9 cellular contexts compared by ENCODE assay signal in the genomic region with DNA sequence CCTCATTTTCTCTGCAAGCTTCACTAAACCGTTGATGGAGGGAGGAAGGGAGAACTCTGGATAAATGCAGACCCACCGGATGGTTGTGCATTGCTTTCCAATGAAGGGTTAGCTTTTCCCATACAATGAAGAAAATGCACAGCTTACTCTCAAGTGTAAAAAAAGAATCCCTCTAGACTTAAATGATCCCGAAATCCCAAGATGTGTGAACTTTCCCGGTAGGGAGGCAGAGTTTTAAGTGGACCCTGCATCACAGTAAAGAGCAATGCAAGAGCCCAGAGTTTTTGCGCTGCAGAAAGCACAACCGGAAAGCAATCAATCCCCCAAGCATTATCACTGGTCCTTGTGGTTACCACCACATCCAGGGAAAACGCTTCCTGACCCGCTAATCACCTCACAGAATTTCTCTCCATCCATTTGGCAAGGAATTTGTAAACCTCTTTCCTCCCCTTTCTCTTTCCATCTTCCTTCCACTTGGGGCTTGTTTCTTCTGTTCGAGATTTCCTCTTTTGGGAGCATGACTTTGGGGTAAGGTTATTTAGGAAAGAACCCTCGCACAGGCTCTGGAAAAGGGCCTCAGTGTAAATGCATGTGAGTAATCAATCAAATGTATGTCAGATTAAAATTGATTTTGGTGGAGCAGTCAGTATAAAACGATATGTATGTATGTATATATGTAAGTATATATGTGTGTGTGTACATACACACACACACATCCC. TPM values are rescaled to one million over a fixed set of nuclear protein-coding genes. Genes with fewer than 3 reads are reported as not detected.
DNase-seq lines count a peak whose midpoint lies in the region; ATAC-seq and TF ChIP-seq lines count a peak whose summit lies in the region.
"Had no signal": no experiment of that assay in that cellular context is flagged by ENCODE, and none has a peak within 500 bp of the region (broad histone marks: within the 10 kb centered on the region; RNA-seq: fewer than 3 reads in every experiment).

No MANE protein-coding gene starts in this region.

- peak overlapping the region; percentile 80 for H3K23ac ChIP-seq in IMR-90 (ENCODE audit: low read depth, low read length)

- no peak overlapping the region for H3K9ac ChIP-seq in IMR-90 (ENCODE audit: low read depth, low read length)

- POLR2A ChIA-PET in IMR-90 (lab: Charles Lee; ENCODE audit: unreplicated experiment) = no interaction called here
- POLR2A ChIA-PET in naive thymus-derived CD4-positive, alpha-beta T cell (lab: Charles Lee) = interaction anchor here (0.6 to 3.5 kb wide), 11 partner anchors 12 to 490 kb away, joined by 3 to 10 read pairs (median 4); no protein-coding TSS in a partner anchor

- no peak overlapping the region for H2BK15ac ChIP-seq in IMR-90 (ENCODE audit: low read depth, low read length)

- no peaks in the 10 kb centered on the region for H3K79me1 ChIP-seq in IMR-90 (ENCODE audit: low read depth in 1 of 2, low read length in 2 of 2)

- in situ Hi-C loops in IMR-90 (cut with MboI; ENCODE audit: low sequenced_read_pairs) = loop anchor here (10.0 kb wide), 1 partner anchor 249 kb away; no protein-coding TSS in a partner anchor

- DNase-seq in IMR-90 (no peak), coronary artery (ENCODE audit: low spot score) (no peak), HuH-7 (ENCODE audit: low spot score) (no peak), DMS 273 (lab: John Stamatoyannopoulos, UW; ENCODE audit: unreplicated experiment) (no peak)
- no peak for DNase-seq in naive thymus-derived CD4-positive, alpha-beta T cell
- DNase-seq in stimulated activated CD4-positive, alpha-beta T cell treated with anti-CD3 and anti-CD28 coated beads, Interleukin-12 subunit alpha, Interleukin-12 subunit beta, amount 100 ng/mL, for 4 hours = no peak
- DNase-seq: NCI-H187 treated with DMSO at 0.1 percent for 48 hours had no signal

- no peak overlapping the region for H2BK120ac ChIP-seq in IMR-90 (ENCODE audit: low read depth, low read length)

- TF ChIP-seq CTCF in IMR-90 (conservative IDR thresholded peaks at IDR 0.05; ENCODE audit: low read depth, low read length) = no peak
- TF ChIP-seq CTCF in coronary artery (IDR thresholded peaks at IDR 0.05) = no peak

- H3K27me3 ChIP-seq in ACC112 (ENCODE audit: insufficient read depth, low read length) (peaks cover 6% of the 10 kb centered on the region), IMR-90 (ENCODE audit: control insufficient read depth, insufficient read depth, low read length) (peaks cover 21% of the 10 kb centered on the region)
- peaks cover 0 to 6% of the 10 kb centered on the region in 2 donors for H3K27me3 ChIP-seq in naive thymus-derived CD4-positive, alpha-beta T cell (ENCODE audit: control insufficient read depth in 2 of 2, insufficient read depth in 2 of 2, low read length in 2 of 2)

- H3K4me1 ChIP-seq in ACC112 (ENCODE audit: control insufficient read depth, insufficient read depth, low read length, unreplicated experiment) = peaks cover 5% of the 10 kb centered on the region
- no peaks in the 10 kb centered on the region for H3K4me1 ChIP-seq in IMR-90 (ENCODE audit: control insufficient read depth, insufficient read depth, low read length)
- H3K4me1 ChIP-seq in naive thymus-derived CD4-positive, alpha-beta T cell (ENCODE audit: control insufficient read depth in 2 of 2, insufficient read depth in 2 of 2, low read length in 2 of 2) = peaks cover 10 to 43% of the 10 kb centered on the region in 2 donors

- ATAC-seq in IMR-90 (ENCODE audit: low read depth) (no peak), GM18505 (IDR thresholded peaks at IDR 0.05; ENCODE audit: unreplicated experiment) (no peak)
- no peak for ATAC-seq in naive thymus-derived CD4-positive, alpha-beta T cell

- H2AK9ac ChIP-seq in IMR-90 (replicated peaks; ENCODE audit: low read depth, low read length, poor library complexity) = no peak overlapping the region

- H3K36me3 ChIP-seq in ACC112 (ENCODE audit: insufficient read depth, low read length) = no peaks in the 10 kb centered on the region
- H3K36me3 ChIP-seq in IMR-90 (ENCODE audit: control insufficient read depth, insufficient read depth, low read length) = no peaks in the 10 kb centered on the region
- H3K36me3 ChIP-seq in naive thymus-derived CD4-positive, alpha-beta T cell (ENCODE audit: control insufficient read depth in 2 of 3, insufficient read depth in 3 of 3, low read length in 3 of 3) = peaks cover 0 to 4% (median 0%) of the 10 kb centered on the region in 3 experiments

- no peak for TF ChIP-seq RAD21 in IMR-90 (IDR thresholded peaks at IDR 0.05; ENCODE audit: low read length)

- H3K27ac Mint-ChIP-seq in naive thymus-derived CD4-positive, alpha-beta T cell = peak overlapping the region in 8 of 9 donors; percentile 79 to 92 (median 89)

- CTCF ChIA-PET in IMR-90 (lab: Yijun Ruan, JAX) = interaction anchor here (0.5 kb wide), 1 partner anchor 46 kb away, joined by 3 read pairs; no protein-coding TSS in a partner anchor
- CTCF ChIA-PET in naive thymus-derived CD4-positive, alpha-beta T cell (lab: Charles Lee) = interaction anchor here (0.6 to 2.9 kb wide), 2 partner anchors 180 to 285 kb away, joined by 4 to 14 read pairs; no protein-coding TSS in a partner anchor

- no peaks in the 10 kb centered on the region for H3K9me1 ChIP-seq in IMR-90 (ENCODE audit: insufficient read depth, low read length)

- no peak overlapping the region for H2BK5ac ChIP-seq in IMR-90 (ENCODE audit: low read depth, low read length, poor library complexity, severe bottlenecking)

- H4K20me1 ChIP-seq in IMR-90 (ENCODE audit: insufficient read depth, low read length) = no peaks in the 10 kb centered on the region

- no peak overlapping the region for H3K14ac ChIP-seq in IMR-90 (replicated peaks; ENCODE audit: low read depth, low read length)

- H2BK20ac ChIP-seq in IMR-90 (ENCODE audit: low read depth, low read length) = no peak overlapping the region

- H3K27ac ChIP-seq in ACC112 (ENCODE audit: low read depth, low read length) (no peak overlapping the region), IMR-90 (ENCODE audit: insufficient read depth, low read length) (no peak overlapping the region), coronary artery (peak overlapping the region; percentile 86 to 88)
- H3K27ac ChIP-seq in naive thymus-derived CD4-positive, alpha-beta T cell (ENCODE audit: low read depth, low read length) = peak overlapping the region; percentile 89

- H4K91ac ChIP-seq in IMR-90 (ENCODE audit: insufficient read depth, low read depth, low read length) = no peak overlapping the region

- no peaks in the 10 kb centered on the region for H3K79me2 ChIP-seq in ACC112 (ENCODE audit: control insufficient read depth, insufficient read depth, low read length, unreplicated experiment)

- no peak overlapping the region for H3K4ac ChIP-seq in IMR-90 (ENCODE audit: low read depth, low read length)

- BruUV-seq in IMR-90 (replicated peaks; lab: Mats Ljungman, UMichigan) = no TSS peak

- peaks cover 36 to 70% (median 63%) of the 10 kb centered on the region in 7 donors for H3K4me1 Mint-ChIP-seq in naive thymus-derived CD4-positive, alpha-beta T cell

- WGBS in IMR-90 (ENCODE audit: extremely low coverage in 2 of 2, insufficient read length in 1 of 2), 2 experiments = no CpG with 5 or more reads among the region's 11 CpGs

- H3K56ac ChIP-seq in IMR-90 (ENCODE audit: extremely low read depth, insufficient read depth, low read length) = no peak overlapping the region

- H3K9me3 ChIP-seq in IMR-90 (ENCODE audit: control insufficient read depth, insufficient read depth, low read length) = no peaks in the 10 kb centered on the region
- no peaks in the 10 kb centered on the region for H3K9me3 ChIP-seq in naive thymus-derived CD4-positive, alpha-beta T cell (ENCODE audit: control insufficient read depth in 2 of 3, low read length in 3 of 3)

- peak overlapping the region; percentile 87 for H3K4me2 ChIP-seq in IMR-90 (ENCODE audit: low read depth, low read length)

- H3K18ac ChIP-seq in IMR-90 (ENCODE audit: low read depth, low read length) = no peak overlapping the region

- H3K27me3 Mint-ChIP-seq in naive thymus-derived CD4-positive, alpha-beta T cell = peaks cover 0 to 40% (median 0%) of the 10 kb centered on the region in 5 donors

- H4K5ac ChIP-seq in IMR-90 (ENCODE audit: low read depth, low read length) = no peak overlapping the region

- H3K4me3 Mint-ChIP-seq in naive thymus-derived CD4-positive, alpha-beta T cell = peak overlapping the region; percentile 74 to 94 (median 92)

- H2AFZ ChIP-seq in ACC112 (ENCODE audit: low read length, unreplicated experiment) (no peak overlapping the region), IMR-90 (replicated peaks; ENCODE audit: low read length, poor library complexity) (peak overlapping the region; percentile 93)

- H3K9me3 Mint-ChIP-seq in naive thymus-derived CD4-positive, alpha-beta T cell = peaks cover 0 to 3% (median 0%) of the 10 kb centered on the region in 11 donors

- intact Hi-C loops in IMR-90 (cut with micrococcal nuclease) = loop anchor here (2.0 kb wide), 1 partner anchor 181 kb away; no protein-coding TSS in a partner anchor
- intact Hi-C loops in naive thymus-derived CD4-positive, alpha-beta T cell (cut with micrococcal nuclease) = loop anchor here (1.0 to 10.0 kb wide), 4 partner anchors 9 to 1171 kb away; a partner anchor contains a TSS

- H3K36me3 Mint-ChIP-seq in naive thymus-derived CD4-positive, alpha-beta T cell = no peaks in the 10 kb centered on the region

- no peak overlapping the region for H2AK5ac ChIP-seq in IMR-90 (ENCODE audit: low read depth, low read length)

- dilution Hi-C loops in IMR-90 (cut with HindIII; ENCODE audit: low sequenced_read_pairs, unreplicated experiment) = no loop called here

- no peak overlapping the region for H4K8ac ChIP-seq in IMR-90 (ENCODE audit: low read depth in 2 of 2, low read length in 2 of 2)

- no peak for TF ChIP-seq POLR2A in IMR-90 (IDR thresholded peaks at IDR 0.05; ENCODE audit: low read depth, low read length)
- TF ChIP-seq POLR2A in GM18505 (IDR thresholded peaks at IDR 0.05; ENCODE audit: borderline replicate concordance, extremely low read depth, insufficient read depth, insufficient read length) = no peak

- peak overlapping the region; percentile 78 for H3K4me3 ChIP-seq in ACC112 (ENCODE audit: low read depth, low read length)
- H3K4me3 ChIP-seq in IMR-90 (ENCODE audit: insufficient read depth, low read depth, low read length) = peak overlapping the region; percentile 62
- peak overlapping the region; percentile 96 for H3K4me3 ChIP-seq in coronary artery
- peak overlapping the region; percentile 67 for H3K4me3 ChIP-seq in naive thymus-derived CD4-positive, alpha-beta T cell (ENCODE audit: low read length)

RNA-seq across cellular contexts. Expression of a gene that starts 1.4 kb away (rescaled TPM):
- total RNA-seq in IMR-90 (2012; rRNA removed) = 0.18 and 0.56 TPM in 2 replicates
- polyA plus RNA-seq in IMR-90 (2012; rRNA removed) = 0.13 and 0.14 TPM in 2 replicates
- polyA plus RNA-seq in IMR-90 (2012; cell fraction: cytosol; rRNA removed) = 0.02 TPM in 2 replicates
- polyA plus RNA-seq in IMR-90 (2012; cell fraction: nucleus; rRNA removed; ENCODE audit: low replicate concordance) = 0.02 and 0.10 TPM in 2 replicates
- total RNA-seq in naive thymus-derived CD4-positive, alpha-beta T cell = 10 to 100 TPM in 4 of 5 experiments, 1 to 10 TPM in 1; 1.8 to 33.7 (median 28.5) TPM
- polyA plus RNA-seq in naive thymus-derived CD4-positive, alpha-beta T cell = 10 to 100 TPM; 13.1 to 16.7 TPM

RNA-seq across cellular contexts. Expression of a gene that starts 20.6 kb away (rescaled TPM):
- not detected in 2 replicates for total RNA-seq in IMR-90 (2012; rRNA removed)
- not detected in 2 replicates for polyA plus RNA-seq in IMR-90 (2012; rRNA removed)
- polyA plus RNA-seq in IMR-90 (2012; cell fraction: cytosol; rRNA removed) = not detected in 2 replicates
- not detected in 2 replicates for polyA plus RNA-seq in IMR-90 (2012; cell fraction: nucleus; rRNA removed; ENCODE audit: low replicate concordance)
- not detected for total RNA-seq in naive thymus-derived CD4-positive, alpha-beta T cell
- polyA plus RNA-seq in naive thymus-derived CD4-positive, alpha-beta T cell = under 1 TPM in 1 of 2 donors, not detected in 1; 0.08 TPM

Comparison
In these comparisons a context has a peak if more than half of its experiments do, and no peak if none do; other contexts are left out.
1. H3K27ac ChIP-seq: peak in coronary artery (2 of 2) and naive thymus-derived CD4-positive, alpha-beta T cell (single experiment); none in ACC112 (single experiment) and IMR-90 (single experiment).
2. Peak in every context shown above with its lines, with median percentiles within 50 percentile points of each other: H3K4me3 ChIP-seq.